ENCODE assay signal across 9 cellular contexts in the genomic region with DNA sequence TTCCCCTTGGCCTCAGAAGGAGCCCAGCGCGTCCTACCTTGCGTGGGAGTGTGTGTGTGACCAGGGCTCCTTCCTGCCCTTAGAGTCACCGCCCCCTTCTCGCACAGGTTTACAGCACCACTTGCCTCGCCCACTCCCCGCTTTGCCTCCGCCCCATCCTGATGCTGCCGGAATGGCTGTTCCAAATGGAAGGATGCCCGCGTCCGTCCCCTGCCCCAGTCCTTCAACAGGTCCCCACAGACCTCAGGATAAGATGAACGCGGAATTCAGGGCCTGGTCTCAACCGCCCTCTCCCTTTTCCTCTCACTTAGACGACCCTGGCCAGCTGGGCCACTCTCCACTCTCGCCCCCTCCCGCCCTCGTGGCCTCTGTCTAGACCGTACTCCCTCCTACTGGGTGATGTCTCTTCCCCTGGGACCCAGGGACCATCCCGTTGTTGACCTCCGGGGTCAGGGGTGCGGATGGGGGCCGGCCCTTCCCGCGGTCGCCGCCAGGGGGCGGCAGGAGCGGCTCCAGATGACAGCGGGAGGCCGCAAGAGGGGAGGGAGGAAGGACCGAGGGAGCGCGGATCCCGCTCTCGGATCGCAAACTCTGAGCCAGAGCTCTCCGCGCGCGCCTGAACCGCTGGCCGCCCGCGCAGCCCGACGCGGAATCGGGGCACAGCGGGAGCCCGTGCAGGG. TPM values are rescaled to one million over a fixed set of nuclear protein-coding genes. Genes with fewer than 3 reads are reported as not detected.
A peak's percentile ranks its signal among the peaks of the same experiment; 100 is the strongest.
DNase-seq lines count a peak whose midpoint lies in the region; ATAC-seq and TF ChIP-seq lines count a peak whose summit lies in the region.
"Had no signal": no experiment of that assay in that cellular context is flagged by ENCODE, and none has a peak within 500 bp of the region (broad histone marks: within the 10 kb centered on the region; RNA-seq: fewer than 3 reads in every experiment).

Gene THSD4 (plus strand): TSS at position 585 of the 680 bp plus-strand sequence.

- peak in 4 of 5 donors; percentile 34 to 48 (median 44) for DNase-seq in CD4-positive, alpha-beta memory T cell
- DNase-seq in IMR-90: peak; percentile 72
- peak; percentile 96 for DNase-seq in SK-N-SH
- DNase-seq in amniotic epithelial cell (ENCODE audit: low read depth): peak; percentile 64
- peak; percentile 75 for DNase-seq in left ventricle myocardium inferior
- DNase-seq in retina: peak; percentile 92

- peak within 1 kb of the TSS; percentile 91 for H2BK5ac ChIP-seq in IMR-90 (ENCODE audit: low read depth, low read length, poor library complexity, severe bottlenecking)

- TF ChIP-seq RAD21 in IMR-90 (IDR thresholded peaks at IDR 0.05; ENCODE audit: low read length): peak; percentile 76
- TF ChIP-seq RAD21 in SK-N-SH (IDR thresholded peaks at IDR 0.05; ENCODE audit: low read length): peak; percentile 73

- H3K9me3 Mint-ChIP-seq in CD4-positive, alpha-beta memory T cell: no peaks in the 10 kb centered on the region

- H2AFZ ChIP-seq in IMR-90 (replicated peaks; ENCODE audit: low read length, poor library complexity) (peak within 1 kb of the TSS; percentile 88), SK-N-SH (ENCODE audit: low read depth) (peak within 1 kb of the TSS; percentile 63)

- peaks cover 8% of the 10 kb centered on the region for H3K4me1 ChIP-seq in CD4-positive, alpha-beta memory T cell (ENCODE audit: insufficient read depth, low read length)
- H3K4me1 ChIP-seq in IMR-90 (ENCODE audit: control insufficient read depth, insufficient read depth, low read length) (peaks cover 19% of the 10 kb centered on the region), SK-N-SH (ENCODE audit: control insufficient read depth in 1 of 2, insufficient read depth in 2 of 2, low read depth in 1 of 2, low read length in 1 of 2) (peaks cover 0 to 11% of the 10 kb centered on the region in 2 experiments; a peak in 1 of 4 replicates), left ventricle myocardium inferior (peaks cover 28% of the 10 kb centered on the region)

- intact Hi-C loops in CD4-positive, alpha-beta memory T cell (cut with micrococcal nuclease): no loop called here
- intact Hi-C loops in IMR-90 (cut with micrococcal nuclease): loop anchor here (1.0 to 5.0 kb wide), 3 partner anchors 102 to 325 kb away; no protein-coding TSS in a partner anchor
- intact Hi-C loops in left ventricle myocardium inferior (cut with micrococcal nuclease): no loop called here

- no peaks in the 10 kb centered on the region for H3K36me3 Mint-ChIP-seq in CD4-positive, alpha-beta memory T cell

- peaks cover 35 to 49% of the 10 kb centered on the region in 2 donors for H3K27me3 Mint-ChIP-seq in CD4-positive, alpha-beta memory T cell

- peak within 1 kb of the TSS; percentile 97 for H2BK120ac ChIP-seq in IMR-90 (ENCODE audit: low read depth, low read length)

- no peaks in the 10 kb centered on the region for H3K9me2 ChIP-seq in SK-N-SH

- H3K9me3 ChIP-seq in CD4-positive, alpha-beta memory T cell (ENCODE audit: control insufficient read depth in 1 of 2, low read length in 2 of 2): no peaks in the 10 kb centered on the region
- H3K9me3 ChIP-seq in IMR-90 (ENCODE audit: control insufficient read depth, insufficient read depth, low read length): no peaks in the 10 kb centered on the region
- H3K9me3 ChIP-seq in SK-N-SH: no peaks in the 10 kb centered on the region
- no peaks in the 10 kb centered on the region for H3K9me3 ChIP-seq in left ventricle myocardium inferior (replicated peaks)

- no peak within 1 kb of the TSS for H3K27ac Mint-ChIP-seq in CD4-positive, alpha-beta memory T cell

- peak within 1 kb of the TSS; percentile 86 for H3K18ac ChIP-seq in IMR-90 (ENCODE audit: low read depth, low read length)

- POLR2A ChIA-PET in CD4-positive, alpha-beta memory T cell (lab: Charles Lee; ENCODE audit: partially characterized antibody): no interaction called here
- POLR2A ChIA-PET in IMR-90 (lab: Charles Lee; ENCODE audit: unreplicated experiment) (interaction anchor here (0.6 kb wide), 1 partner anchor 176 kb away, joined by 3 read pairs; no protein-coding TSS in a partner anchor), SK-N-SH (lab: Yijun Ruan, JAX) (no interaction called here)

- peak within 1 kb of the TSS; percentile 82 for H2BK20ac ChIP-seq in IMR-90 (ENCODE audit: low read depth, low read length)

- peaks cover 16% of the 10 kb centered on the region for H3F3A ChIP-seq in SK-N-SH (replicated peaks; ENCODE audit: insufficient read depth)

- no peaks in the 10 kb centered on the region for H4K20me1 ChIP-seq in IMR-90 (ENCODE audit: insufficient read depth, low read length)
- no peaks in the 10 kb centered on the region for H4K20me1 ChIP-seq in SK-N-SH (ENCODE audit: insufficient read depth)

- peak within 1 kb of the TSS; percentile 67 for H3K56ac ChIP-seq in IMR-90 (ENCODE audit: extremely low read depth, insufficient read depth, low read length)

- H2BK15ac ChIP-seq in IMR-90 (ENCODE audit: low read depth, low read length): peak within 1 kb of the TSS; percentile 80; the same call in 2 of the 3 replicates

- peaks cover 4 to 15% (median 7%) of the 10 kb centered on the region in 4 donors for H3K4me1 Mint-ChIP-seq in CD4-positive, alpha-beta memory T cell

- H3K9me1 ChIP-seq in IMR-90 (ENCODE audit: insufficient read depth, low read length): peaks cover 10% of the 10 kb centered on the region

- TF ChIP-seq EP300 in SK-N-SH (IDR thresholded peaks at IDR 0.05; ENCODE audit: borderline replicate concordance in 1 of 2, low read depth in 1 of 2, low read length in 1 of 2): 0 out of 4 replicates have a peak, but pooled peaks of 1 of the 2 experiments have one; percentile 11

- TF ChIP-seq CTCF in IMR-90 (conservative IDR thresholded peaks at IDR 0.05; ENCODE audit: low read depth, low read length): peak; percentile 85
- peak; percentile 94 for TF ChIP-seq CTCF in SK-N-SH (IDR thresholded peaks at IDR 0.05)
- peak; percentile 95 for TF ChIP-seq CTCF in left ventricle myocardium inferior (IDR thresholded peaks at IDR 0.05; ENCODE audit: borderline replicate concordance)

- H2AK9ac ChIP-seq in IMR-90 (replicated peaks; ENCODE audit: low read depth, low read length, poor library complexity): peak within 1 kb of the TSS; percentile 94

- no TSS peak for BruUV-seq in IMR-90 (replicated peaks; lab: Mats Ljungman, UMichigan)

- H4K5ac ChIP-seq in IMR-90 (ENCODE audit: low read depth, low read length): peak within 1 kb of the TSS; percentile 89

- in situ Hi-C loops in IMR-90 (cut with MboI; ENCODE audit: low sequenced_read_pairs): loop anchor here (5.0 kb wide), 3 partner anchors 103 to 692 kb away; no protein-coding TSS in a partner anchor

- no peak within 1 kb of the TSS for H3K4me3 ChIP-seq in CD4-positive, alpha-beta memory T cell (ENCODE audit: low read length in 2 of 2)
- H3K4me3 ChIP-seq in IMR-90 (ENCODE audit: insufficient read depth, low read depth, low read length): peak within 1 kb of the TSS; percentile 96
- peak within 1 kb of the TSS; percentile 61 to 87 for H3K4me3 ChIP-seq in SK-N-SH (ENCODE audit: low read depth in 2 of 2, low read length in 1 of 2)
- H3K4me3 ChIP-seq in left ventricle myocardium inferior: peak within 1 kb of the TSS; percentile 78

- peak within 1 kb of the TSS; percentile 72 to 89 for H4K8ac ChIP-seq in IMR-90 (ENCODE audit: low read depth in 2 of 2, low read length in 2 of 2)

- peak within 1 kb of the TSS; percentile 86 for H4K91ac ChIP-seq in IMR-90 (ENCODE audit: insufficient read depth, low read depth, low read length)

- H3K4me2 ChIP-seq in IMR-90 (ENCODE audit: low read depth, low read length): peak within 1 kb of the TSS; percentile 82
- H3K4me2 ChIP-seq in SK-N-SH: peak within 1 kb of the TSS; percentile 93

- H3K79me1 ChIP-seq in IMR-90 (ENCODE audit: low read depth in 1 of 2, low read length in 2 of 2): peaks cover 23 to 48% of the 10 kb centered on the region in 2 experiments

- H3K23ac ChIP-seq in IMR-90 (ENCODE audit: low read depth, low read length): peak within 1 kb of the TSS; percentile 92

- no peak for TF ChIP-seq POLR2A in IMR-90 (IDR thresholded peaks at IDR 0.05; ENCODE audit: low read depth, low read length)

- no peak within 1 kb of the TSS for H3K27ac ChIP-seq in CD4-positive, alpha-beta memory T cell (ENCODE audit: low read depth, low read length)
- peak within 1 kb of the TSS; percentile 92 for H3K27ac ChIP-seq in IMR-90 (ENCODE audit: insufficient read depth, low read length)
- H3K27ac ChIP-seq in SK-N-SH (ENCODE audit: low read depth in 2 of 2, low read length in 1 of 2): peak within 1 kb of the TSS; percentile 55 to 78
- peak within 1 kb of the TSS; percentile 96 for H3K27ac ChIP-seq in left ventricle myocardium inferior (replicated peaks)

- WGBS in IMR-90 (ENCODE audit: extremely low coverage in 2 of 2, insufficient read length in 1 of 2), 2 experiments: 33% methylated on average over 19 of the region's 52 CpGs; no CpG with 5 or more reads in 1 of the 2 experiments
- WGBS in SK-N-SH (ENCODE audit: low lambda C conversion rate): 50% methylated on average over 23 of the region's 52 CpGs

- CTCF ChIA-PET in CD4-positive, alpha-beta memory T cell (lab: Charles Lee; ENCODE audit: partially characterized antibody): interaction anchor here (1.2 kb wide), 1 partner anchor 9 kb away, joined by 3 read pairs; no protein-coding TSS in a partner anchor
- CTCF ChIA-PET in IMR-90 (lab: Yijun Ruan, JAX) (interaction anchor here (0.7 kb wide), 1 partner anchor 12 kb away, joined by 4 read pairs; no protein-coding TSS in a partner anchor), SK-N-SH (lab: Yijun Ruan, JAX) (interaction anchor here (0.6 to 3.9 kb wide), 24 partner anchors 10 to 329 kb away, joined by 3 to 30 read pairs (median 4); no protein-coding TSS in a partner anchor)

- dilution Hi-C loops in IMR-90 (cut with HindIII; ENCODE audit: low sequenced_read_pairs, unreplicated experiment): no loop called here

- peak within 1 kb of the TSS; percentile 93 for H2AK5ac ChIP-seq in IMR-90 (ENCODE audit: low read depth, low read length)

- H3K9ac ChIP-seq in IMR-90 (ENCODE audit: low read depth, low read length) (peak within 1 kb of the TSS; percentile 77), SK-N-SH (peak within 1 kb of the TSS; percentile 89)

- H3K4me3 Mint-ChIP-seq in CD4-positive, alpha-beta memory T cell: peak within 1 kb of the TSS; percentile 55 to 86 (median 76)

- peaks cover 7% of the 10 kb centered on the region for H3K27me3 ChIP-seq in CD4-positive, alpha-beta memory T cell (ENCODE audit: insufficient read depth, low read length)
- H3K27me3 ChIP-seq in IMR-90 (ENCODE audit: control insufficient read depth, insufficient read depth, low read length): no peaks in the 10 kb centered on the region
- no peaks in the 10 kb centered on the region for H3K27me3 ChIP-seq in SK-N-SH (ENCODE audit: insufficient read depth)
- peaks cover 6% of the 10 kb centered on the region for H3K27me3 ChIP-seq in left ventricle myocardium inferior (ENCODE audit: low read depth)

- H3K36me3 ChIP-seq in CD4-positive, alpha-beta memory T cell (ENCODE audit: insufficient read depth, low read length): no peaks in the 10 kb centered on the region
- H3K36me3 ChIP-seq in IMR-90 (ENCODE audit: control insufficient read depth, insufficient read depth, low read length) (peaks cover 3% of the 10 kb centered on the region; the same call in 1 of the 2 replicates), SK-N-SH (replicated peaks in 1 of 2; ENCODE audit: control insufficient read depth in 1 of 2, insufficient read depth in 2 of 2, low read length in 1 of 2) (peaks cover 0 to 2% of the 10 kb centered on the region in 2 experiments), left ventricle myocardium inferior (no peaks in the 10 kb centered on the region)

- ATAC-seq in GM21367 (IDR thresholded peaks at IDR 0.05; ENCODE audit: unreplicated experiment) (peak; percentile 67), IMR-90 (ENCODE audit: low read depth) (peak; percentile 85), HG02840 (IDR thresholded peaks at IDR 0.05; ENCODE audit: low FRiP score, unreplicated experiment) (no peak)

- peak within 1 kb of the TSS; percentile 93 for H3K14ac ChIP-seq in IMR-90 (replicated peaks; ENCODE audit: low read depth, low read length)

- H3K79me2 ChIP-seq in SK-N-SH (ENCODE audit: insufficient read depth): peaks cover 43% of the 10 kb centered on the region

- peak within 1 kb of the TSS; percentile 82 for H3K4ac ChIP-seq in IMR-90 (ENCODE audit: low read depth, low read length)

RNA-seq across cellular contexts. Expression of gene THSD4, which starts in this region (rescaled TPM):
- not detected for total RNA-seq in CD4-positive, alpha-beta memory T cell
- polyA plus RNA-seq in CD4-positive, alpha-beta memory T cell: not detected
- total RNA-seq in IMR-90 (2012; rRNA removed): 25.5 and 31.1 TPM in 2 replicates
- 30.5 and 31.1 TPM in 2 replicates for polyA plus RNA-seq in IMR-90 (2012; rRNA removed)
- polyA plus RNA-seq in IMR-90 (2012; cell fraction: cytosol; rRNA removed): 21.7 and 44.3 TPM in 2 replicates
- polyA plus RNA-seq in IMR-90 (2012; cell fraction: nucleus; rRNA removed; ENCODE audit: low replicate concordance): 38.0 and 45.5 TPM in 2 replicates
- polyA plus RNA-seq in SK-N-SH (2012; rRNA removed): 64.8 and 79.1 TPM in 2 replicates
- polyA plus RNA-seq in SK-N-SH (2012; cell fraction: cytosol; rRNA removed): 58.2 and 72.5 TPM in 2 replicates
- 76.8 and 79.3 TPM in 2 replicates for polyA plus RNA-seq in SK-N-SH (2012; cell fraction: nucleus; rRNA removed)
- 95.8 TPM for total RNA-seq in left ventricle myocardium inferior
- total RNA-seq: T-helper 2 cell treated with Interferon-gamma antibody and Interleukin-4, amounts not matched to agents 100 ng/mL and 5 ng/mL, for 36 hours had no signal

Comparison
In these comparisons a context has a peak if more than half of its experiments do, and no peak if none do; other contexts are left out.
1. RNA of gene THSD4 (total RNA-seq): 95.8 TPM in left ventricle myocardium inferior (single experiment) and 25.5 to 31.1 TPM in IMR-90; not detected in CD4-positive, alpha-beta memory T cell; every median in the first group is over 10 times any median in the second.
2. RNA of gene THSD4 (polyA plus RNA-seq): 58.2 to 79.3 TPM in SK-N-SH and 21.7 to 45.5 TPM in IMR-90; not detected in CD4-positive, alpha-beta memory T cell; every median in the first group is over 10 times any median in the second.
3. Peak in DNase-seq in CD4-positive, alpha-beta memory T cell; RNA of the gene not detected or under 1 TPM.
4. DNase-seq: peak in every context shown above with its lines; median percentile 96 in SK-N-SH; 92 in retina; 75 in left ventricle myocardium inferior; 72 in IMR-90; 64 in amniotic epithelial cell; 44 in CD4-positive, alpha-beta memory T cell.
5. H3K4me3 ChIP-seq: peak in IMR-90 (single experiment), SK-N-SH (2 of 2) and left ventricle myocardium inferior (single experiment); none in CD4-positive, alpha-beta memory T cell (0 of 2).
6. Peak in every context shown above with its lines, with median percentiles within 50 percentile points of each other: CTCF ChIP-seq.